ENCODE assay signal across 10 cellular contexts in genomic region chr1:230866171-230866811, GRCh38. TPM values are rescaled to one million over a fixed set of nuclear protein-coding genes. Genes with fewer than 3 reads are reported as not detected.
DNase-seq lines count a peak whose midpoint lies in the region; ATAC-seq and TF ChIP-seq lines count a peak whose summit lies in the region.
"Had no signal": no experiment of that assay in that cellular context is flagged by ENCODE, and none has a peak within 500 bp of the region (broad histone marks: within the 10 kb centered on the region; RNA-seq: fewer than 3 reads in every experiment).

No MANE protein-coding gene starts in this region.

- peaks cover 20% of the 10 kb centered on the region for H3K79me1 ChIP-seq in trophoblast cell (ENCODE audit: low read length)

- H3K36me3 ChIP-seq in BLaER1 = peaks cover 11% of the 10 kb centered on the region
- no peaks in the 10 kb centered on the region for H3K36me3 ChIP-seq in SK-N-MC (ENCODE audit: insufficient read depth, low read length)
- peaks cover 7 to 9% of the 10 kb centered on the region in 2 experiments for H3K36me3 ChIP-seq in trophoblast cell (ENCODE audit: control insufficient read depth in 1 of 2, insufficient read depth in 2 of 2, low read length in 2 of 2)
- no peaks in the 10 kb centered on the region for H3K36me3 ChIP-seq in testis (ENCODE audit: low read depth, missing control alignments)

- H3K79me2 ChIP-seq in trophoblast cell (ENCODE audit: control insufficient read depth, insufficient read depth, low read length, poor library complexity) = peaks cover 28% of the 10 kb centered on the region

- H4K20me1 ChIP-seq in BLaER1 = peaks cover 28% of the 10 kb centered on the region

- H3K4ac ChIP-seq in trophoblast cell (ENCODE audit: low read depth, low read length) = peak overlapping the region; percentile 12

- intact Hi-C loops in testis (cut with DNase I; ENCODE audit: low total_unique reads) = no loop called here

- no peak overlapping the region for H4K12ac ChIP-seq in trophoblast cell (ENCODE audit: low read depth, low read length)

- H4K8ac ChIP-seq in trophoblast cell (ENCODE audit: low read depth, low read length) = no peak overlapping the region

- no peak for ATAC-seq in HG02571 (IDR thresholded peaks at IDR 0.05; ENCODE audit: unreplicated experiment)
- ATAC-seq in GM21723 (IDR thresholded peaks at IDR 0.05; ENCODE audit: unreplicated experiment) = no peak

- H3K4me1 ChIP-seq in BLaER1 = peaks cover 46% of the 10 kb centered on the region
- H3K4me1 ChIP-seq in trophoblast cell (ENCODE audit: control insufficient read depth in 1 of 2, insufficient read depth in 2 of 2, low read length in 2 of 2) = peaks cover 28 to 37% of the 10 kb centered on the region in 2 experiments
- H3K4me1 ChIP-seq in testis = peaks cover 17% of the 10 kb centered on the region

- no peak overlapping the region for H2AFZ ChIP-seq in trophoblast cell (ENCODE audit: insufficient read depth, low read length, poor library complexity)

- WGBS in trophoblast cell (ENCODE audit: extremely low coverage, insufficient coverage, insufficient read length) = no CpG with 5 or more reads among the region's 8 CpGs
- 71% methylated on average over 8 of the region's 8 CpGs for WGBS in testis, 2 donors

- H3K27me3 ChIP-seq in BLaER1 = peaks cover 6% of the 10 kb centered on the region; the same call in 1 of the 2 replicates
- H3K27me3 ChIP-seq in trophoblast cell (ENCODE audit: insufficient read depth, low read length) = no peaks in the 10 kb centered on the region
- no peaks in the 10 kb centered on the region for H3K27me3 ChIP-seq in testis

- H3K27ac ChIP-seq in BLaER1 (no peak overlapping the region), SK-N-MC (no peak overlapping the region), trophoblast cell (ENCODE audit: low read depth, low read length) (no peak overlapping the region), testis (peak overlapping the region in 1 of 2 donors; percentile 79)

- H2BK120ac ChIP-seq in trophoblast cell (ENCODE audit: insufficient read depth, low read length, poor library complexity) = no peak overlapping the region

- DNase-seq in SK-N-MC (ENCODE audit: low read depth, low spot score) = no peak
- DNase-seq in globus pallidus (ENCODE audit: low spot score) = peak; percentile 60
- DNase-seq in trophoblast cell = no peak
- no peak for DNase-seq in testis
- no peak for DNase-seq in activated CD4-positive, alpha-beta T cell treated with anti-CD3 and anti-CD28 coated beads, Interleukin-2, amount 50 U/mL, for 4 hours
- DNase-seq: activated CD8-positive, alpha-beta memory T cell treated with anti-CD3 and anti-CD28 coated beads, Interleukin-2, amount 50 U/mL, for 48 hours; NCI-H2171 had no signal

- H2BK12ac ChIP-seq in trophoblast cell (ENCODE audit: low read length) = no peak overlapping the region

- H3K23ac ChIP-seq in trophoblast cell (ENCODE audit: low read length) = no peak overlapping the region

- H3K14ac ChIP-seq in trophoblast cell (ENCODE audit: low read length) = no peak overlapping the region

- H3K4me2 ChIP-seq in BLaER1 (peak overlapping the region; percentile 88), trophoblast cell (ENCODE audit: low read length) (peak overlapping the region; percentile 83)

- H2AK5ac ChIP-seq in trophoblast cell (ENCODE audit: low read length) = no peak overlapping the region

- no peak overlapping the region for H4K91ac ChIP-seq in trophoblast cell (ENCODE audit: low read depth, low read length)

- no peak overlapping the region for H3K9ac ChIP-seq in BLaER1
- H3K9ac ChIP-seq in SK-N-MC (ENCODE audit: insufficient read length) = no peak overlapping the region
- H3K9ac ChIP-seq in trophoblast cell (ENCODE audit: low read length) = peak overlapping the region; percentile 6

- H3K9me3 ChIP-seq in BLaER1 (peaks cover 4% of the 10 kb centered on the region; the same call in 1 of the 2 replicates), SK-N-MC (ENCODE audit: low read depth, low read length) (no peaks in the 10 kb centered on the region), trophoblast cell (ENCODE audit: insufficient read depth, low read depth, low read length) (peaks cover 2% of the 10 kb centered on the region), testis (no peaks in the 10 kb centered on the region)

- H2BK5ac ChIP-seq in trophoblast cell (ENCODE audit: low read depth, low read length, poor library complexity) = no peak overlapping the region

- TF ChIP-seq POLR2A in testis (IDR thresholded peaks at IDR 0.05) = no peak

- H3K4me3 ChIP-seq in BLaER1 = no peak overlapping the region; the same call in 1 of the 2 replicates
- H3K4me3 ChIP-seq in SK-N-MC = peak overlapping the region; percentile 94
- H3K4me3 ChIP-seq in trophoblast cell (ENCODE audit: low read depth, low read length) = no peak overlapping the region
- no peak overlapping the region for H3K4me3 ChIP-seq in testis

- H3K18ac ChIP-seq in trophoblast cell (ENCODE audit: low read length) = no peak overlapping the region

- no peak for TF ChIP-seq CTCF in testis (IDR thresholded peaks at IDR 0.05)

RNA-seq across cellular contexts. Expression of gene C1orf198, which starts 2.0 kb away (rescaled TPM):
- 56.8 and 57.0 TPM in 2 replicates for polyA plus RNA-seq in trophoblast cell (2013)
- total RNA-seq in testis = 10 to 100 TPM; 14.6 to 26.6 TPM
- 20.2 TPM for polyA plus RNA-seq in testis (ENCODE audit: insufficient read depth, low read depth, low replicate concordance)
